Comparison of ENCODE assay signal across 32 cellular contexts in genomic region chr9:106818034-106818433, GRCh38. TPM values are rescaled to one million over a fixed set of nuclear protein-coding genes. Genes with fewer than 3 reads are reported as not detected.
A peak's percentile ranks its signal among the peaks of the same experiment; 100 is the strongest.
DNase-seq lines count a peak whose midpoint lies in the region; ATAC-seq, FAIRE-seq and TF ChIP-seq lines count a peak whose summit lies in the region.
"Had no signal": no experiment of that assay in that cellular context is flagged by ENCODE, and none has a peak within 500 bp of the region (broad histone marks: within the 10 kb centered on the region; RNA-seq: fewer than 3 reads in every experiment).

No MANE protein-coding gene starts in this region.

- no peaks in the 10 kb centered on the region for H3K36me3 ChIP-seq in HEK293 (ENCODE audit: control insufficient read depth in 2 of 2, insufficient read depth in 1 of 2, low read length in 2 of 2)
- H3K36me3 ChIP-seq: BE2C; BLaER1; BLaER1 treated with 17β-estradiol and CSF1 and Interleukin-3, amounts not matched to agents 10 nM and 100 nM had no signal

- DNase-seq in H54 (ENCODE audit: insufficient read length, low spot score) (no peak), lower leg skin (ENCODE audit: low spot score in 2 of 2) (no peak)
- DNase-seq: 8988T; ACHN; AML-193; BE2C; C1 segment of cervical spinal cord; Caco-2; Calu3; CD4-positive, alpha-beta memory T cell; CD4-positive, alpha-beta T cell; CD4-positive, CD25-positive, alpha-beta regulatory T cell; CD8-positive, alpha-beta memory T cell; CD8-positive, alpha-beta T cell; COR-L47; DMS 273 treated with DMSO at 0.1 percent for 48 hours; DMS153; DMS53; DMS79; DMS79 treated with DMSO at 0.1 percent for 48 hours; DND-41; EL had no signal

- TF ChIP-seq CTCF in HEK293 (tag by site-specific recombination; IDR thresholded peaks at IDR 0.05) (no peak), lower leg skin (IDR thresholded peaks at IDR 0.05) (no peak)

- CTCF ChIA-PET in HEK293 (lab: Yijun Ruan, JAX) = no interaction called here

- POLR2A ChIA-PET in HEK293 (lab: Yijun Ruan, JAX) = no interaction called here

- 92 to 97% methylated on average over 5 of the region's 5 CpGs for WGBS in lower leg skin, 2 donors

- H3K4me3 ChIP-seq in HEK293 (ENCODE audit: low read depth, low read length) (no peak overlapping the region), lower leg skin (ENCODE audit: low read depth, poor library complexity, severe bottlenecking) (no peak overlapping the region)
- H3K4me3 ChIP-seq: A549; BLaER1; BLaER1 treated with 17β-estradiol and CSF1 and Interleukin-3, amounts not matched to agents 10 nM and 100 nM had no signal

- intact Hi-C loops in lower leg skin (cut with DNase I; ENCODE audit: low total_unique reads) = no loop called here

- H3K4me1 ChIP-seq in HEK293 (ENCODE audit: control insufficient read depth, insufficient read depth, low read length) = no peaks in the 10 kb centered on the region
- H3K4me1 ChIP-seq: A549, BE2C, BLaER1, Caco-2 had no signal

- no peak overlapping the region for H3K27ac ChIP-seq in HEK293 (ENCODE audit: extremely low read depth, low read depth, low read length)
- H3K27ac ChIP-seq: 22Rv1; A549; BLaER1; BLaER1 treated with 17β-estradiol and CSF1 and Interleukin-3, amounts not matched to agents 10 nM and 100 nM; C4-2B had no signal

- no peaks in the 10 kb centered on the region for H3K9me3 ChIP-seq in HEK293 (ENCODE audit: control insufficient read depth, insufficient read depth, low read depth, low read length)
- H3K9me3 ChIP-seq: A549, BE2C, Caco-2 had no signal

- ATAC-seq in HG02571 (IDR thresholded peaks at IDR 0.05; ENCODE audit: unreplicated experiment) = no peak
- ATAC-seq: A549; CD8-positive, alpha-beta T cell had no signal

- no peak for TF ChIP-seq POLR2A in H54 (IDR thresholded peaks at IDR 0.05; ENCODE audit: low read depth, low read length)
- no peak for TF ChIP-seq POLR2A in lower leg skin (IDR thresholded peaks at IDR 0.05)

- FAIRE-seq in H54 (lab: Jason Lieb, UNC) = peak; percentile 76
- FAIRE-seq: A204.1, A549, D721Med had no signal

TF ChIP-seq in HEK293, 187 proteins besides CTCF, POLR2A, EP300 and RAD21:
- TF ChIP-seq ZNF610 (tag by site-specific recombination; IDR thresholded peaks at IDR 0.05; ENCODE audit: borderline replicate concordance) = peak; percentile 94
- no peak for TF ChIP-seq ZBTB7A (tag by site-specific recombination; IDR thresholded peaks at IDR 0.05; ENCODE audit: low read depth)
TF ChIP-seq in HEK293: peak in this region for 1.

RNA-seq across cellular contexts. Expression of gene ZNF462, which starts 44.9 kb away (rescaled TPM):
- 10 to 100 TPM; 13.3 to 19.9 (median 16.2) TPM for total RNA-seq in lower leg skin
- total RNA-seq: B cell; CD8-positive, alpha-beta T cell had no signal
